In the genomic region with DNA sequence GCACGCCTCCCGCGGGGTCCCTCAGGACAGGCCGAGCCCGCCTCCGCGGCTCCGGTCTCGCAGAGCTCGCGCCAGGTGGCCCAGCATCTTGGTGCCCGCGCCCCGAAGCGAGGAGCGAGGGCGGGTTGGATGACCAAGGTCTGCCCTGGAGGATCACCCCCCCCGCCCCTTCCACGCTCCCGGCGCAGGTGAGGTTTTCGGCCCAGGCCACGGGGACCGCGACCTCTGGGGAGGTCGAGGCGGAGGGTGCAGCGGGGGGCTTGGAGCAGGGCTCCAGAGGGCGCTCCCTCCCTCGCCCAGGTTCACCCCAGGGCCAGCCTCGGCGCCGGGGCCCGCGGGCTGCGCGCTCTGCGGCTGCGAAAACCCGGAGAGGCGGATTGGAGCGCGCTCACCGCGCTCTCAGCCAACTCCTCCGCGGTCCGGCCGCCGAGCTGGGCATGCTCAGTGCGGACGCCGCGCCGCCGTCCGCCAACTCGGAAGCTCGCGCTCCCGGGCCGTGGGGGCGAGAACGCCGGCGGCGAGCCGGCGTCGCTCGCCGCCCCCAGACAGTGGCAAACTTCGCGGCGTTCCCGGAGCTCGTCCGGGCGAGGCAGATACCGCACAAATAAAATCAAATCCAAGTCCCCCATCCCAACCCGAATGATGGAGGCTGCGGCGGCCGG, we compare ENCODE assay signal across 8 cellular contexts. TPM values are rescaled to one million over a fixed set of nuclear protein-coding genes. Genes with fewer than 3 reads are reported as not detected.
A peak's percentile ranks its signal among the peaks of the same experiment; 100 is the strongest.
DNase-seq lines count a peak whose midpoint lies in the region; ATAC-seq and TF ChIP-seq lines count a peak whose summit lies in the region.

A gene with protein sequence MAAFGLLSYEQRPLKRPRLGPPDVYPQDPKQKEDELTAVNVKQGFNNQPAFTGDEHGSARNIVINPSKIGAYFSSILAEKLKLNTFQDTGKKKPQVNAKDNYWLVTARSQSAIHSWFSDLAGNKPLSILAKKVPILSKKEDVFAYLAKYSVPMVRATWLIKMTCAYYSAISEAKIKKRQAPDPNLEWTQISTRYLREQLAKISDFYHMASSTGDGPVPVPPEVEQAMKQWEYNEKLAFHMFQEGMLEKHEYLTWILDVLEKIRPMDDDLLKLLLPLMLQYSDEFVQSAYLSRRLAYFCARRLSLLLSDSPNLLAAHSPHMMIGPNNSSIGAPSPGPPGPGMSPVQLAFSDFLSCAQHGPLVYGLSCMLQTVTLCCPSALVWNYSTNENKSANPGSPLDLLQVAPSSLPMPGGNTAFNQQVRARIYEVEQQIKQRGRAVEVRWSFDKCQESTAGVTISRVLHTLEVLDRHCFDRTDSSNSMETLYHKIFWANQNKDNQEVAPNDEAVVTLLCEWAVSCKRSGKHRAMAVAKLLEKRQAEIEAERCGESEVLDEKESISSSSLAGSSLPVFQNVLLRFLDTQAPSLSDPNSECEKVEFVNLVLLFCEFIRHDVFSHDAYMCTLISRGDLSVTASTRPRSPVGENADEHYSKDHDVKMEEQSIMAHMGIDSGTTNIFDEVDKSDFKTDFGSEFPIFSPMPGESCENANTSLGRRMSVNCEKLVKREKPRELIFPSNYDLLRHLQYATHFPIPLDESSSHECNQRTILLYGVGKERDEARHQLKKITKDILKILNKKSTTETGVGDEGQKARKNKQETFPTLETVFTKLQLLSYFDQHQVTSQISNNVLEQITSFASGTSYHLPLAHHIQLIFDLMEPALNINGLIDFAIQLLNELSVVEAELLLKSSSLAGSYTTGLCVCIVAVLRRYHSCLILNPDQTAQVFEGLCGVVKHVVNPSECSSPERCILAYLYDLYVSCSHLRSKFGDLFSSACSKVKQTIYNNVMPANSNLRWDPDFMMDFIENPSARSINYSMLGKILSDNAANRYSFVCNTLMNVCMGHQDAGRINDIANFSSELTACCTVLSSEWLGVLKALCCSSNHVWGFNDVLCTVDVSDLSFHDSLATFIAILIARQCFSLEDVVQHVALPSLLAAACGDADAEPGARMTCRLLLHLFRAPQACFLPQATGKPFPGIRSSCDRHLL (N-terminal part only) (plus strand): TSS at position 438 of the 662 bp plus-strand sequence. CDS start 1,263 bp downstream, outside the sequence.

- ATAC-seq in GM21529 (IDR thresholded peaks at IDR 0.05; ENCODE audit: unreplicated experiment) (peak; percentile 62), heart left ventricle (peak; percentile 72 to 93 (median 88))

- H3K27me3 ChIP-seq in heart left ventricle (peaks cover 0 to 58% (median 18%) of the 10 kb centered on the region in 9 donors), ovary (no peaks in the 10 kb centered on the region), uterus (no peaks in the 10 kb centered on the region)

- no peak; the same call in 1 of the 2 replicates for TF ChIP-seq RAD21 in Ishikawa (IDR thresholded peaks at IDR 0.05; ENCODE audit: low read depth)

- H3K27ac ChIP-seq in heart left ventricle = peak within 1 kb of the TSS in 5 of 12 donors; percentile 19 to 66 (median 35)
- peak within 1 kb of the TSS; percentile 42 to 69 for H3K27ac ChIP-seq in ovary
- peak within 1 kb of the TSS; percentile 62 to 68 for H3K27ac ChIP-seq in uterus

- H3K9me3 ChIP-seq in heart left ventricle = no peaks in the 10 kb centered on the region
- H3K9me3 ChIP-seq in ovary = no peaks in the 10 kb centered on the region
- no peaks in the 10 kb centered on the region for H3K9me3 ChIP-seq in uterus

- whole genome bisulfite sequencing in heart left ventricle, 4 donors = 1 to 3% (median 2%) methylated on average over 6 to 84 of the region's 84 CpGs
- 0 to 1% (median 1%) methylated on average over 22 to 84 of the region's 84 CpGs for WGBS in ovary, 3 donors

- DNase-seq in DMS153 treated with DMSO at 0.1 percent for 48 hours (lab: John Stamatoyannopoulos, UW; ENCODE audit: unreplicated experiment) = peak; percentile 37
- peak; percentile 67 for DNase-seq in RPMI8226
- DNase-seq in amniotic epithelial cell (ENCODE audit: low read depth) = peak; percentile 62
- peak; percentile 66 to 82 (median 76) for DNase-seq in heart left ventricle
- peak; percentile 59 to 81 (median 65) for DNase-seq in ovary
- peak; percentile 40 to 72 for DNase-seq in uterus

- TF ChIP-seq EP300 in Ishikawa (IDR thresholded peaks at IDR 0.05; ENCODE audit: borderline replicate concordance) (no peak; the same call in 1 of the 2 replicates), ovary (IDR thresholded peaks at IDR 0.05) (no peak)

- intact Hi-C loops in heart left ventricle (cut with DNase I) = loop anchor here in 2 of 10 donors (5.0 kb wide), 2 partner anchors 62 to 363 kb away; no protein-coding TSS in a partner anchor
- intact Hi-C loops in ovary (cut with DNase I) = no loop called here
- intact Hi-C loops in uterus (cut with DNase I; ENCODE audit: low total_unique reads) = no loop called here

- TF ChIP-seq POLR2A in heart left ventricle (IDR thresholded peaks at IDR 0.05) (no peak), ovary (IDR thresholded peaks at IDR 0.05) (no peak), uterus (IDR thresholded peaks at IDR 0.05) (peak in 1 of 2 donors; percentile 50)

- H3K4me1 ChIP-seq in heart left ventricle (peaks cover 0 to 27% (median 7%) of the 10 kb centered on the region in 12 donors), ovary (ENCODE audit: insufficient read depth) (peaks cover 3% of the 10 kb centered on the region), uterus (no peaks in the 10 kb centered on the region)

- H3K36me3 ChIP-seq in heart left ventricle (no peaks in the 10 kb centered on the region), ovary (no peaks in the 10 kb centered on the region), uterus (no peaks in the 10 kb centered on the region)

- H3K4me3 ChIP-seq in heart left ventricle = peak within 1 kb of the TSS; percentile 42 to 82 (median 66)
- peak within 1 kb of the TSS; percentile 78 for H3K4me3 ChIP-seq in ovary
- H3K4me3 ChIP-seq in uterus = peak within 1 kb of the TSS; percentile 53 to 61

- peak in 2 of 12 donors; percentile 7 to 11 for TF ChIP-seq CTCF in heart left ventricle (IDR thresholded peaks at IDR 0.05)
- no peak for TF ChIP-seq CTCF in ovary (IDR thresholded peaks at IDR 0.05)
- TF ChIP-seq CTCF in uterus (IDR thresholded peaks at IDR 0.05) = no peak

TF ChIP-seq in Ishikawa, 13 proteins besides CTCF, POLR2A, EP300 and RAD21:
- 0 out of 2 replicates have a peak, but pooled peaks have one; percentile 53 for TF ChIP-seq TAF1 (IDR thresholded peaks at IDR 0.05; ENCODE audit: low read depth)
- TF ChIP-seq YY1 (IDR thresholded peaks at IDR 0.05; ENCODE audit: low read depth) = no peak
- no peak for TF ChIP-seq TEAD4 (IDR thresholded peaks at IDR 0.05)
- TF ChIP-seq NFIC (IDR thresholded peaks at IDR 0.05) = peak; percentile 38; the same call in 1 of the 2 replicates
- no peak for TF ChIP-seq EGR1 (IDR thresholded peaks at IDR 0.05)
- TF ChIP-seq, protein P1, sequence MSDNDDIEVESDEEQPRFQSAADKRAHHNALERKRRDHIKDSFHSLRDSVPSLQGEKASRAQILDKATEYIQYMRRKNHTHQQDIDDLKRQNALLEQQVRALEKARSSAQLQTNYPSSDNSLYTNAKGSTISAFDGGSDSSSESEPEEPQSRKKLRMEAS (IDR thresholded peaks at IDR 0.05) = peak; percentile 69
- TF ChIP-seq CEBPB (IDR thresholded peaks at IDR 0.05) = no peak
- TF ChIP-seq, protein P2, sequence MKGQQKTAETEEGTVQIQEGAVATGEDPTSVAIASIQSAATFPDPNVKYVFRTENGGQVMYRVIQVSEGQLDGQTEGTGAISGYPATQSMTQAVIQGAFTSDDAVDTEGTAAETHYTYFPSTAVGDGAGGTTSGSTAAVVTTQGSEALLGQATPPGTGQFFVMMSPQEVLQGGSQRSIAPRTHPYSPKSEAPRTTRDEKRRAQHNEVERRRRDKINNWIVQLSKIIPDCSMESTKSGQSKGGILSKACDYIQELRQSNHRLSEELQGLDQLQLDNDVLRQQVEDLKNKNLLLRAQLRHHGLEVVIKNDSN (IDR thresholded peaks at IDR 0.05) = no peak
- peak; percentile 44; the same call in 1 of the 2 replicates for TF ChIP-seq TCF12 (IDR thresholded peaks at IDR 0.05; ENCODE audit: low read depth)
- TF ChIP-seq ZBTB7A (IDR thresholded peaks at IDR 0.05; ENCODE audit: low read depth) = no peak; the same call in 1 of the 2 replicates
- no peak for TF ChIP-seq CREB1 (IDR thresholded peaks at IDR 0.05; ENCODE audit: low read depth)
- no peak for TF ChIP-seq FOXM1 (IDR thresholded peaks at IDR 0.05; ENCODE audit: borderline replicate concordance, low read depth)
- TF ChIP-seq, protein P3, sequence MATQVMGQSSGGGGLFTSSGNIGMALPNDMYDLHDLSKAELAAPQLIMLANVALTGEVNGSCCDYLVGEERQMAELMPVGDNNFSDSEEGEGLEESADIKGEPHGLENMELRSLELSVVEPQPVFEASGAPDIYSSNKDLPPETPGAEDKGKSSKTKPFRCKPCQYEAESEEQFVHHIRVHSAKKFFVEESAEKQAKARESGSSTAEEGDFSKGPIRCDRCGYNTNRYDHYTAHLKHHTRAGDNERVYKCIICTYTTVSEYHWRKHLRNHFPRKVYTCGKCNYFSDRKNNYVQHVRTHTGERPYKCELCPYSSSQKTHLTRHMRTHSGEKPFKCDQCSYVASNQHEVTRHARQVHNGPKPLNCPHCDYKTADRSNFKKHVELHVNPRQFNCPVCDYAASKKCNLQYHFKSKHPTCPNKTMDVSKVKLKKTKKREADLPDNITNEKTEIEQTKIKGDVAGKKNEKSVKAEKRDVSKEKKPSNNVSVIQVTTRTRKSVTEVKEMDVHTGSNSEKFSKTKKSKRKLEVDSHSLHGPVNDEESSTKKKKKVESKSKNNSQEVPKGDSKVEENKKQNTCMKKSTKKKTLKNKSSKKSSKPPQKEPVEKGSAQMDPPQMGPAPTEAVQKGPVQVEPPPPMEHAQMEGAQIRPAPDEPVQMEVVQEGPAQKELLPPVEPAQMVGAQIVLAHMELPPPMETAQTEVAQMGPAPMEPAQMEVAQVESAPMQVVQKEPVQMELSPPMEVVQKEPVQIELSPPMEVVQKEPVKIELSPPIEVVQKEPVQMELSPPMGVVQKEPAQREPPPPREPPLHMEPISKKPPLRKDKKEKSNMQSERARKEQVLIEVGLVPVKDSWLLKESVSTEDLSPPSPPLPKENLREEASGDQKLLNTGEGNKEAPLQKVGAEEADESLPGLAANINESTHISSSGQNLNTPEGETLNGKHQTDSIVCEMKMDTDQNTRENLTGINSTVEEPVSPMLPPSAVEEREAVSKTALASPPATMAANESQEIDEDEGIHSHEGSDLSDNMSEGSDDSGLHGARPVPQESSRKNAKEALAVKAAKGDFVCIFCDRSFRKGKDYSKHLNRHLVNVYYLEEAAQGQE (IDR thresholded peaks at IDR 0.05; ENCODE audit: low read depth) = no peak

RNA-seq across cellular contexts. Expression of the gene that starts here (rescaled TPM):
- total RNA-seq in heart left ventricle (1 to 10 TPM in 2 of 9 donors, under 1 TPM in 7; 0.12 to 2.1 (median 0.50) TPM), ovary (1 to 10 TPM in 3 of 7 donors, under 1 TPM in 4; 0.65 to 2.4 (median 0.78) TPM), uterus (10 to 100 TPM in 1 of 4 donors, 1 to 10 TPM in 1, under 1 TPM in 2; 0.51 to 12.7 (median 3.1) TPM)
- polyA plus RNA-seq in heart left ventricle (under 1 TPM; 0.06 to 0.08 TPM), ovary (under 1 TPM; 0.15 to 0.20 TPM)
